ENCODE assay signal across 8 cellular contexts in the genomic region with DNA sequence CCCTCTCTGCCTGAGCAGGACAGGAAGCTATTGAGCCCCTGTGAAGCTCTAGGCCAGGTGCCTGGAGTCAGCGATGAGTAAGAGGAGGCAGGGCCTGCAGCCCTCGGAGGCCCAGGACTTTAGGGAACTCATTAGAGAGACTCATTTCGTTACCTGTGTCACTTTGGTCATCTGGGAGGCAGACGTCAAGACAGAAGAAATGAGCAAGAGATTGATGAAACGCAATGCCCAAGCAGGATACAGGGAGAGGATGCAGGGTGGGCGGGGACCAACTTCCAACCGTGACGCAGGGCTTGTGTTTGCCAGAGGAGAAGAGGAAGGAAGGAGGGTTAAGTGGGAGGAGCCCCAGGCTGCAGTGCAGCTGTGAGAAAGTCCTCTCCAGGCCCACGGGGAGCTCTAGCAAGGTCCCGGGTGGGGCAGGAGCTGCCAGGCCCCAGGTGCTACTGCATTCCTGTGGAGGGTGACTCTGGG. TPM values are rescaled to one million over a fixed set of nuclear protein-coding genes. Genes with fewer than 3 reads are reported as not detected.
A peak's percentile ranks its signal among the peaks of the same experiment; 100 is the strongest.
DNase-seq lines count a peak whose midpoint lies in the region; ATAC-seq, FAIRE-seq and TF ChIP-seq lines count a peak whose summit lies in the region.

No MANE protein-coding gene starts in this region.

- H3K36me3 ChIP-seq in K562 (ENCODE audit: control insufficient read depth, insufficient read depth, low read length) (no peaks in the 10 kb centered on the region), stomach (no peaks in the 10 kb centered on the region)

- H3K9me3 ChIP-seq in K562 (replicated peaks; ENCODE audit: control insufficient read depth, insufficient read depth, low read depth, low read length) (no peaks in the 10 kb centered on the region), stomach (no peaks in the 10 kb centered on the region)

- H3K4me3 ChIP-seq in K562 (no peak overlapping the region), stomach (peak overlapping the region in 3 of 4 donors; percentile 5 to 20 (median 10))

- H2AFZ ChIP-seq in K562 (ENCODE audit: low read depth, low read length) = no peak overlapping the region

- BruUV-seq in K562 (replicated peaks; lab: Mats Ljungman, UMichigan) = no TSS peak

- TF ChIP-seq CTCF in K562 (IDR thresholded peaks at IDR 0.05 in 2 of 3, conservative IDR thresholded peaks at IDR 0.05 in 1 of 3; ENCODE audit: insufficient read depth in 2 of 3, low read depth in 1 of 3, low read length in 3 of 3) (no peak), stomach (IDR thresholded peaks at IDR 0.05) (no peak)

- intact Hi-C loops in K562 (cut with micrococcal nuclease) (no loop called here), stomach (cut with DNase I; ENCODE audit: low total_unique reads) (no loop called here)

- peak overlapping the region in 1 of 2 experiments; percentile 17; a peak in 2 of 4 replicates for H3K9ac ChIP-seq in K562 (ENCODE audit: insufficient read depth in 1 of 2, low read depth in 2 of 2, low read length in 2 of 2)

- ATAC-seq in HG02870 (IDR thresholded peaks at IDR 0.05; ENCODE audit: unreplicated experiment) (peak; percentile 62), K562 (peak; percentile 18; the same call in 1 of the 3 replicates)

- H4K20me1 ChIP-seq in K562 (replicated peaks; ENCODE audit: control insufficient read depth, insufficient read depth, low read length) = peaks cover 9% of the 10 kb centered on the region

- H3K27ac ChIP-seq in K562 (ENCODE audit: extremely low read depth, low read depth, low read length) (no peak overlapping the region), stomach (peak overlapping the region in 1 of 5 donors; percentile 1)

- TF ChIP-seq RAD21 in K562 (CRISPR knock-in tag; conservative IDR thresholded peaks at IDR 0.05 in 1 of 2, IDR thresholded peaks at IDR 0.05 in 1 of 2) = no peak

- DNase-seq in DMS153 treated with DMSO at 0.1 percent for 48 hours (lab: John Stamatoyannopoulos, UW; ENCODE audit: unreplicated experiment) (peak; percentile 73), SW480 (ENCODE audit: low spot score) (peak; percentile 84), K562 (ENCODE audit: extremely low read depth in 1 of 4, low spot score in 3 of 4) (peak in 1 of 4 experiments; percentile 15), left kidney (ENCODE audit: low read depth, low spot score) (peak; percentile 83), stomach (peak; percentile 63), activated gamma-delta T cell (lab: John Stamatoyannopoulos, UW) (no peak), SKM-1 (lab: John Stamatoyannopoulos, UW; ENCODE audit: unreplicated experiment) (no peak)

- CTCF ChIA-PET in K562 (lab: Yijun Ruan, JAX; ENCODE audit: low intra/inter-chr PET ratio) = no interaction called here

- H3K4me2 ChIP-seq in K562 (ENCODE audit: insufficient read depth, low read length) = no peak overlapping the region

- POLR2A ChIA-PET in K562 (lab: Yijun Ruan, JAX) = interaction anchor here (0.7 kb wide), 1 partner anchor 382 kb away, joined by 3 read pairs; no protein-coding TSS in a partner anchor

- H3K27me3 ChIP-seq in K562 (ENCODE audit: control insufficient read depth in 2 of 2, insufficient read depth in 2 of 2, low read length in 2 of 2) (peaks cover 15 to 55% of the 10 kb centered on the region in 2 experiments), stomach (no peaks in the 10 kb centered on the region)

- no peaks in the 10 kb centered on the region for H3K9me1 ChIP-seq in K562 (ENCODE audit: control insufficient read depth, insufficient read depth, low read length)

- FAIRE-seq in K562 (lab: Jason Lieb, UNC) = no peak

- WGBS in K562 (ENCODE audit: insufficient coverage, low coverage, missing lambda C conversion rate) = 9% methylated on average over 10 of the region's 10 CpGs
- 10 to 28% (median 15%) methylated on average over 10 of the region's 10 CpGs for WGBS in stomach, 5 donors

- TF ChIP-seq EP300 in K562 (IDR thresholded peaks at IDR 0.05; ENCODE audit: low read length) (no peak), stomach (IDR thresholded peaks at IDR 0.05) (no peak)

- in situ Hi-C loops in K562 (cut with MboI) = loop anchor here (25.0 kb wide), 1 partner anchor 1017 kb away; no protein-coding TSS in a partner anchor

- H3K79me2 ChIP-seq in K562 (ENCODE audit: control insufficient read depth, insufficient read depth, low read length) = no peaks in the 10 kb centered on the region

- TF ChIP-seq POLR2A in K562 (conservative IDR thresholded peaks at IDR 0.05) = no peak
- TF ChIP-seq POLR2A in stomach (IDR thresholded peaks at IDR 0.05) = no peak

- H3K4me1 ChIP-seq in K562 (replicated peaks in 1 of 2; ENCODE audit: control insufficient read depth in 2 of 2, insufficient read depth in 2 of 2, low read length in 2 of 2) (peaks cover 0 to 14% of the 10 kb centered on the region in 2 experiments; a peak in 2 of 5 replicates), stomach (peaks cover 0 to 13% (median 8%) of the 10 kb centered on the region in 4 donors)

TF ChIP-seq in K562, 482 proteins besides CTCF, POLR2A, EP300 and RAD21:
- TF ChIP-seq SP1 (CRISPR knock-in tag; IDR thresholded peaks at IDR 0.05) = no peak
- TF ChIP-seq NRF1 (conservative IDR thresholded peaks at IDR 0.05 in 1 of 2, IDR thresholded peaks at IDR 0.05 in 1 of 2) = 0 out of 4 replicates have a peak, but pooled peaks of 1 of the 2 experiments have one; percentile 20
- TF ChIP-seq HDAC1 (IDR thresholded peaks at IDR 0.05) = no peak
- TF ChIP-seq, protein P1, sequence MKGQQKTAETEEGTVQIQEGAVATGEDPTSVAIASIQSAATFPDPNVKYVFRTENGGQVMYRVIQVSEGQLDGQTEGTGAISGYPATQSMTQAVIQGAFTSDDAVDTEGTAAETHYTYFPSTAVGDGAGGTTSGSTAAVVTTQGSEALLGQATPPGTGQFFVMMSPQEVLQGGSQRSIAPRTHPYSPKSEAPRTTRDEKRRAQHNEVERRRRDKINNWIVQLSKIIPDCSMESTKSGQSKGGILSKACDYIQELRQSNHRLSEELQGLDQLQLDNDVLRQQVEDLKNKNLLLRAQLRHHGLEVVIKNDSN (CRISPR knock-in tag; IDR thresholded peaks at IDR 0.05) = no peak

RNA-seq across cellular contexts. Expression of a gene that starts 26.4 kb away (rescaled TPM):
- total RNA-seq in K562 (2011; cell fraction: chromatin; rRNA removed; ENCODE audit: low replicate concordance) = 34.3 and 48.1 TPM in 2 replicates
- total RNA-seq in K562 (2011; cell fraction: nucleolus; rRNA removed) = 27.5 and 29.5 TPM in 2 replicates
- 23.2 and 24.7 TPM in 2 replicates for total RNA-seq in K562 (2011; cell fraction: nucleoplasm; rRNA removed)
- 3.6 and 6.3 TPM in 2 replicates for total RNA-seq in K562 (2014; rRNA removed)
- total RNA-seq in K562 (2014; rRNA removed; fragmentation: Illumina TruSeq; extraction: Trizol) = 6.6 and 8.4 TPM in 2 replicates
- 9.2 and 9.6 TPM in 2 replicates for total RNA-seq in K562 (2015; rRNA removed; fragmentation: Illumina TruSeq; extraction: Trizol)
- total RNA-seq in K562 (2021) = 24.5 and 25.0 TPM in 2 replicates
- polyA plus RNA-seq in K562 (2011; rRNA removed) = 32.7 and 34.2 TPM in 2 replicates
- 30.5 and 36.3 TPM in 2 replicates for polyA plus RNA-seq in K562 (2011; cell fraction: cytosol; rRNA removed)
- polyA plus RNA-seq in K562 (2011; cell fraction: nucleus; rRNA removed) = 18.5 and 19.3 TPM in 2 replicates
- 18.1 and 31.2 TPM in 2 replicates for polyA plus RNA-seq in K562 (2012)
- polyA plus RNA-seq in K562 (2014; fragmentation: Illumina TruSeq; extraction: Trizol) = 19.4 and 20.7 TPM in 2 replicates
- polyA plus RNA-seq in K562 (2014; fragmentation: Nextera tagmentation; extraction: Ambion mirVana) = 1 to 10 TPM in 1 of 2 experiments, under 1 TPM in 1; 0.65 to 2.2 TPM
- polyA plus RNA-seq in K562 (2014; rRNA removed) = 16.4 and 18.3 TPM in 2 replicates
- polyA minus RNA-seq in K562 (2011; rRNA and poly(A)+ RNA removed) = 30.0 and 50.8 TPM in 2 replicates
- polyA minus RNA-seq in K562 (2011; cell fraction: cytosol; rRNA and poly(A)+ RNA removed) = 22.2 and 27.2 TPM in 2 replicates
- 6.3 and 10.7 TPM in 2 replicates for polyA minus RNA-seq in K562 (2011; cell fraction: nucleus; rRNA and poly(A)+ RNA removed)
- 10 to 100 TPM in 4 of 5 donors, 1 to 10 TPM in 1; 2.0 to 54.6 (median 28.6) TPM for total RNA-seq in stomach
- 10 to 100 TPM in 2 of 3 donors, 1 to 10 TPM in 1; 6.0 to 24.7 (median 19.4) TPM for polyA plus RNA-seq in stomach

Comparison
In these comparisons a context has a peak if more than half of its experiments do, and no peak if none do; other contexts are left out.
1. DNase-seq: peak in DMS153 treated with DMSO at 0.1 percent for 48 hours (single experiment), SW480 (single experiment), left kidney (single experiment) and stomach (single experiment); none in activated gamma-delta T cell (single experiment) and SKM-1 (single experiment).